In genomic region chrX:26138043-26138442, GRCh38 we compare ENCODE assay signal across 1 cellular context.
TF ChIP-seq lines count a peak whose summit lies in the region.

TSS of gene MAGEB18 (plus strand) at chrX:26138343. CDS start at chrX:26138986, 643 bp downstream.

TF ChIP-seq in GM23338, 12 proteins besides CTCF, POLR2A, EP300 and RAD21 (continued from another document):
- TF ChIP-seq ZNF462 (CRISPR knock-in tag; IDR thresholded peaks at IDR 0.05) (no peak), EZH2 (IDR thresholded peaks at IDR 0.05; ENCODE audit: low read depth, unreplicated experiment) (no peak), JUNB (IDR thresholded peaks at IDR 0.05; ENCODE audit: unreplicated experiment) (no peak), EZH2phosphoT487 (IDR thresholded peaks at IDR 0.05; ENCODE audit: unreplicated experiment) (no peak), ZNF114 (CRISPR knock-in tag; IDR thresholded peaks at IDR 0.05) (no peak), ETS1 (IDR thresholded peaks at IDR 0.05) (no peak)
